In genomic region chr5:160312139-160312959, GRCh38 we compare ENCODE assay signal across 8 cellular contexts. TPM values are rescaled to one million over a fixed set of nuclear protein-coding genes. Genes with fewer than 3 reads are reported as not detected.
DNase-seq lines count a peak whose midpoint lies in the region; ATAC-seq and TF ChIP-seq lines count a peak whose summit lies in the region.

A gene with protein sequence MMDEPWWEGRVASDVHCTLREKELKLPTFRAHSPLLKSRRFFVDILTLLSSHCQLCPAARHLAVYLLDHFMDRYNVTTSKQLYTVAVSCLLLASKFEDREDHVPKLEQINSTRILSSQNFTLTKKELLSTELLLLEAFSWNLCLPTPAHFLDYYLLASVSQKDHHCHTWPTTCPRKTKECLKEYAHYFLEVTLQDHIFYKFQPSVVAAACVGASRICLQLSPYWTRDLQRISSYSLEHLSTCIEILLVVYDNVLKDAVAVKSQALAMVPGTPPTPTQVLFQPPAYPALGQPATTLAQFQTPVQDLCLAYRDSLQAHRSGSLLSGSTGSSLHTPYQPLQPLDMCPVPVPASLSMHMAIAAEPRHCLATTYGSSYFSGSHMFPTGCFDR (minus strand): TSS chr5:160312564. CDS start chr5:160311923, 641 bp downstream.

- intact Hi-C loops in right lobe of liver (cut with DNase I), result no loop called here

- peak; percentile 60 for DNase-seq in AG20443 (ENCODE audit: low spot score)
- DNase-seq in RWPE2 (ENCODE audit: low spot score), result peak; percentile 80
- DNase-seq in right lobe of liver, result peak; percentile 59 to 62 (median 61)
- DNase-seq in Karpas-422, result no peak

- peak within 1 kb of the TSS; percentile 84 for H3K27ac ChIP-seq in HUES64 (ENCODE audit: low read depth, low read length)
- peak within 1 kb of the TSS; percentile 44 for H3K27ac ChIP-seq in RWPE2 (ENCODE audit: poor library complexity, severe bottlenecking)
- no peak within 1 kb of the TSS for H3K27ac ChIP-seq in duodenal mucosa (ENCODE audit: low read depth, low read length)
- peak within 1 kb of the TSS in 2 of 3 donors; percentile 5 to 26 for H3K27ac ChIP-seq in right lobe of liver
- no peak within 1 kb of the TSS for H3K27ac ChIP-seq in subcutaneous abdominal adipose tissue (ENCODE audit: low read depth, low read length)
- no peak within 1 kb of the TSS for H3K27ac ChIP-seq in Karpas-422 (ENCODE audit: low read length)

- H3K9ac ChIP-seq in HUES64 (ENCODE audit: low read depth, low read length) (peak within 1 kb of the TSS; percentile 86), duodenal mucosa (ENCODE audit: low read depth in 1 of 2, low read length in 2 of 2) (peak within 1 kb of the TSS; percentile 23 to 41), subcutaneous abdominal adipose tissue (ENCODE audit: low read length in 5 of 5) (peak within 1 kb of the TSS in 1 of 5 donors; percentile 22), Karpas-422 (ENCODE audit: low read length) (no peak within 1 kb of the TSS)

- peaks cover 21% of the 10 kb centered on the region for H3K4me1 ChIP-seq in HUES64 (ENCODE audit: insufficient read depth, low read length)
- H3K4me1 ChIP-seq in RWPE2 (ENCODE audit: insufficient read depth, poor library complexity, severe bottlenecking), result peaks cover 27% of the 10 kb centered on the region
- peaks cover 7 to 24% of the 10 kb centered on the region in 2 donors for H3K4me1 ChIP-seq in duodenal mucosa (ENCODE audit: control insufficient read depth in 1 of 2, insufficient read depth in 2 of 2, low read length in 2 of 2)
- peaks cover 0 to 14% (median 0%) of the 10 kb centered on the region in 4 donors for H3K4me1 ChIP-seq in right lobe of liver
- peaks cover 0 to 16% (median 13%) of the 10 kb centered on the region in 5 donors for H3K4me1 ChIP-seq in subcutaneous abdominal adipose tissue (ENCODE audit: control insufficient read depth in 5 of 5, insufficient read depth in 5 of 5, low read length in 5 of 5)
- H3K4me1 ChIP-seq in Karpas-422 (ENCODE audit: low read length), result no peaks in the 10 kb centered on the region

- H4K20me1 ChIP-seq in Karpas-422 (ENCODE audit: insufficient read depth, low read depth, low read length), result no peaks in the 10 kb centered on the region

- no peak within 1 kb of the TSS for H2AFZ ChIP-seq in Karpas-422 (ENCODE audit: low read length)

- ATAC-seq in GM18868 (IDR thresholded peaks at IDR 0.05; ENCODE audit: unreplicated experiment) (peak; percentile 62), RWPE2 (ENCODE audit: low read depth) (peak; percentile 42), right lobe of liver (peak; percentile 67 to 76 (median 71))

- TF ChIP-seq CTCF in RWPE2 (IDR thresholded peaks at IDR 0.05; ENCODE audit: poor library complexity, severe bottlenecking) (no peak), right lobe of liver (IDR thresholded peaks at IDR 0.05) (no peak)

- no peaks in the 10 kb centered on the region for H3K79me2 ChIP-seq in Karpas-422 (ENCODE audit: low read length)

- H3K4me2 ChIP-seq in Karpas-422 (ENCODE audit: low read depth, low read length, poor library complexity, severe bottlenecking), result no peak within 1 kb of the TSS

- TF ChIP-seq POLR2A in right lobe of liver (IDR thresholded peaks at IDR 0.05), result no peak

- under 1% methylated on average over 84 of the region's 84 CpGs for WGBS in HUES64
- 2% methylated on average over 11 of the region's 84 CpGs for WGBS in right lobe of liver (ENCODE audit: insufficient coverage, low coverage, low lambda C conversion rate, missing lambda C conversion rate)

- H3K36me3 ChIP-seq in HUES64 (ENCODE audit: insufficient read depth, low read length) (peaks cover 28% of the 10 kb centered on the region), RWPE2 (ENCODE audit: low read depth) (peaks cover 17% of the 10 kb centered on the region; the same call in 1 of the 2 replicates), duodenal mucosa (ENCODE audit: control insufficient read depth in 1 of 2, insufficient read depth in 2 of 2, low read length in 2 of 2) (no peaks in the 10 kb centered on the region), right lobe of liver (no peaks in the 10 kb centered on the region), subcutaneous abdominal adipose tissue (ENCODE audit: control insufficient read depth in 5 of 5, insufficient read depth in 5 of 5, low read length in 5 of 5) (no peaks in the 10 kb centered on the region), Karpas-422 (ENCODE audit: insufficient read depth, low read length) (no peaks in the 10 kb centered on the region)

- peak within 1 kb of the TSS; percentile 88 for H3K4me3 ChIP-seq in HUES64 (ENCODE audit: low read length)
- H3K4me3 ChIP-seq in RWPE2 (ENCODE audit: severe bottlenecking), result peak within 1 kb of the TSS; percentile 92
- H3K4me3 ChIP-seq in duodenal mucosa (ENCODE audit: low read depth in 1 of 2, low read length in 2 of 2), result peak within 1 kb of the TSS; percentile 63 to 75
- H3K4me3 ChIP-seq in right lobe of liver, result peak within 1 kb of the TSS; percentile 38 to 53 (median 49)
- peak within 1 kb of the TSS in 4 of 5 donors; percentile 62 to 70 (median 67) for H3K4me3 ChIP-seq in subcutaneous abdominal adipose tissue (ENCODE audit: low read depth in 1 of 5, low read length in 5 of 5)
- no peak within 1 kb of the TSS for H3K4me3 ChIP-seq in Karpas-422 (ENCODE audit: low read length)

- H3K27me3 ChIP-seq in HUES64 (ENCODE audit: insufficient read depth, low read length) (no peaks in the 10 kb centered on the region; the same call in 1 of the 2 replicates), RWPE2 (ENCODE audit: insufficient read depth, poor library complexity, severe bottlenecking) (no peaks in the 10 kb centered on the region), duodenal mucosa (ENCODE audit: control insufficient read depth in 1 of 2, insufficient read depth in 2 of 2, low read length in 2 of 2) (peaks cover 5 to 18% of the 10 kb centered on the region in 2 donors), right lobe of liver (peaks cover 7 to 9% of the 10 kb centered on the region in 2 donors), subcutaneous abdominal adipose tissue (ENCODE audit: control insufficient read depth in 5 of 5, insufficient read depth in 4 of 5, low read length in 5 of 5) (peaks cover 3 to 27% (median 11%) of the 10 kb centered on the region in 5 donors), Karpas-422 (ENCODE audit: low read length) (no peaks in the 10 kb centered on the region)

- no peaks in the 10 kb centered on the region for H3K9me3 ChIP-seq in HUES64 (ENCODE audit: insufficient read depth, low read depth, low read length)
- H3K9me3 ChIP-seq in RWPE2 (ENCODE audit: severe bottlenecking), result no peaks in the 10 kb centered on the region
- no peaks in the 10 kb centered on the region for H3K9me3 ChIP-seq in duodenal mucosa (ENCODE audit: control insufficient read depth in 1 of 2, low read length in 2 of 2)
- H3K9me3 ChIP-seq in right lobe of liver, result no peaks in the 10 kb centered on the region
- no peaks in the 10 kb centered on the region for H3K9me3 ChIP-seq in subcutaneous abdominal adipose tissue (ENCODE audit: control insufficient read depth in 5 of 5, low read length in 5 of 5)
- H3K9me3 ChIP-seq in Karpas-422 (ENCODE audit: low read length), result no peaks in the 10 kb centered on the region

- H3K9me2 ChIP-seq in Karpas-422 (replicated peaks; ENCODE audit: insufficient read depth, low read length), result no peaks in the 10 kb centered on the region

RNA-seq across cellular contexts. Expression of the gene that starts here (rescaled TPM):
- 22.6 TPM for polyA plus RNA-seq in HUES64 (2013, experiment 1 of 2)
- 26.2 TPM for polyA plus RNA-seq in HUES64 (2013, experiment 2 of 2)
- under 1 TPM; 0.19 to 0.79 (median 0.44) TPM for total RNA-seq in right lobe of liver
- total RNA-seq in Karpas-422 (2014; rRNA removed; shearing (Covaris generic); ENCODE audit: low replicate concordance), result not detected in 2 replicates

Comparison
In these comparisons a context has a peak if more than half of its experiments do, and no peak if none do; other contexts are left out.
1. Peak in DNase-seq, ATAC-seq, H3K4me3 ChIP-seq and H3K27ac ChIP-seq in right lobe of liver; RNA of the gene not detected or under 1 TPM.
2. H3K27ac ChIP-seq: peak in HUES64 (single experiment) and RWPE2 (single experiment); none in duodenal mucosa (single experiment), subcutaneous abdominal adipose tissue (single experiment) and Karpas-422 (single experiment).
3. Peak in every context shown above with its lines, with median percentiles within 50 percentile points of each other: ATAC-seq.